In the genomic region with DNA sequence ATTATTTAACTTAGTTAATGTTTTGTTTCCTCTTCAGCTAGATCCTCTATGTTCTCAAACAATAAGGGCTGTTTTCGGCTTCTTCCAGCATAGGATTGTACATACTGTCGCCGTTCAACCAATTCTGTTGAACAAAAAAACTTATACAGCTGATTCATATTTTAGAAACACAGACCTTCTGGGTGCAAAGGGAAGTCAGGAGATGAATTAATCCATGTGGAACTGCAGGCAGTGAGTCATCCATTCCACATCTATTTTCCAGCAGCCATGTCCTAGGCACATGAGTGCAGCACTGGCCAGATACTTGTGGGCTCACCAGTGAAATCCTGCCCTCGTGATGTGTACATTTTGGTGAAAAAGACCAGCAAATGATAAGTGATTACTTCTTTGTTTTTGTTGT, we compare ENCODE assay signal across 1 cellular context.
TF ChIP-seq lines count a peak whose summit lies in the region.

No MANE protein-coding gene starts in this region.

TF ChIP-seq in endothelial cell of umbilical vein, 7 proteins besides CTCF, POLR2A, EP300 and RAD21:
- TF ChIP-seq GATA2 (IDR thresholded peaks at IDR 0.05; ENCODE audit: insufficient read depth, insufficient read length, low read depth, low read length) (no peak), FOS (IDR thresholded peaks at IDR 0.05; ENCODE audit: borderline replicate concordance, insufficient read depth, low read length) (peak; percentile 56), JUN (IDR thresholded peaks at IDR 0.05; ENCODE audit: borderline replicate concordance, insufficient read depth, insufficient read length, low read depth) (peak; percentile 34)
